19 cellular contexts compared by ENCODE assay signal in the genomic region with DNA sequence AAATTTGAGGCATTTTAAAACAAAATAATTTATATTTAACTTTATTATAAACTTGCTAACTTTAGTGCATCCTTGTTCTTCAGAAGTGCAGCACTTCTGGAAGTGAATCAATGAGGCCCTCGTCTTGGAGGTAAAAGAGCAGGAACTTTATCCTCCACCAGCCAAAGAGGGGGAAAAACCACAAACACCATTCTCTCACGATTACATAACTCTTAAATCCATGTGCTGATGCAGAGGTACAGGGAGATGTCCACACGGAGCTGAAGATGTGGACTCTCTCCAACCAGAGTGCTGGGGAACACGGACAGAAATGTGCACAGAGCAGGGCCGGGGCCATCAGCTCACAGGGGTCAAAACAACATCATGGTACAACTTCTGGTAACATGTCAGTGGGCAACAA.
"Had no signal": no experiment of that assay in that cellular context is flagged by ENCODE, and none has a peak within 500 bp of the region (broad histone marks: within the 10 kb centered on the region; RNA-seq: fewer than 3 reads in every experiment).

No MANE protein-coding gene starts in this region.

- H3K9me3 Mint-ChIP-seq: activated naive CD4-positive, alpha-beta T cell treated with anti-CD3 and anti-CD28 coated beads, Interleukin-2, amount 50 U/mL, for 24 hours; nephron progenitor cell had no signal

- ATAC-seq: heart right ventricle, left colon, sciatic nerve, T-helper 17 cell had no signal

- H3K27me3 Mint-ChIP-seq: activated naive CD4-positive, alpha-beta T cell treated with anti-CD3 and anti-CD28 coated beads, Interleukin-2, amount 50 U/mL, for 24 hours; T-helper 17 cell had no signal

- H3K4me3 Mint-ChIP-seq: activated naive CD4-positive, alpha-beta T cell treated with anti-CD3 and anti-CD28 coated beads, Interleukin-2, amount 50 U/mL, for 24 hours; nephron progenitor cell; T-helper 17 cell had no signal

- H3K27ac Mint-ChIP-seq: activated naive CD4-positive, alpha-beta T cell treated with anti-CD3 and anti-CD28 coated beads, Interleukin-2, amount 50 U/mL, for 24 hours; nephron progenitor cell; T-helper 17 cell had no signal

- H3K27ac ChIP-seq: adrenal gland, cardiac muscle cell, heart right ventricle, parathyroid adenoma, tibial artery had no signal

- H3K4me1 ChIP-seq: parathyroid adenoma, tibial artery had no signal

- H3K27me3 ChIP-seq: adrenal gland, cardiac muscle cell, heart right ventricle, tibial artery had no signal

- H3K4me3 ChIP-seq: adrenal gland, cardiac muscle cell, heart right ventricle, tibial artery had no signal

- H3K9me3 ChIP-seq: adrenal gland, heart right ventricle, tibial artery had no signal

- H3K4me1 Mint-ChIP-seq: activated naive CD4-positive, alpha-beta T cell treated with anti-CD3 and anti-CD28 coated beads, Interleukin-2, amount 50 U/mL, for 24 hours had no signal

- DNase-seq: activated CD4-positive, alpha-beta T cell treated with anti-CD3 and anti-CD28 coated beads for 48 hours; activated gamma-delta T cell treated with Interleukin-2 at 50 U/mL for 16 hours; activated T-cell treated with anti-CD3 and anti-CD28 coated beads, Interleukin-2, amount 50 U/mL, for 1 hour; adrenal gland; foreskin fibroblast; heart right ventricle; left colon; mesenchymal stem cell; nephron progenitor cell; stimulated activated CD4-positive, alpha-beta T cell treated with anti-CD3 and anti-CD28 coated beads, Interleukin-2, amount 100 ng/mL, for 48 hours; stimulated activated naive CD4-positive, alpha-beta T cell; substantia nigra; SW 1271; T-helper 17 cell; tibial artery had no signal
